In genomic region chr12:82025462-82025861, GRCh38 we compare ENCODE assay signal across 6 cellular contexts.
"Had no signal": no experiment of that assay in that cellular context is flagged by ENCODE, and none has a peak within 500 bp of the region (broad histone marks: within the 10 kb centered on the region; RNA-seq: fewer than 3 reads in every experiment).

No MANE protein-coding gene starts in this region.

- H3K4me3 ChIP-seq: K562 had no signal

- H3K27ac ChIP-seq: HL-60 had no signal

- FAIRE-seq: HTR-8/SVneo, K562 had no signal

- DNase-seq: IMR-90, KBM-7, KG1 had no signal

- ATAC-seq: K562 had no signal
